ENCODE assay signal across 18 cellular contexts in genomic region chr5:129945779-129946270, GRCh38. TPM values are rescaled to one million over a fixed set of nuclear protein-coding genes. Genes with fewer than 3 reads are reported as not detected.
"Had no signal": no experiment of that assay in that cellular context is flagged by ENCODE, and none has a peak within 500 bp of the region (broad histone marks: within the 10 kb centered on the region; RNA-seq: fewer than 3 reads in every experiment).

No MANE protein-coding gene starts in this region.

- H3K4me1 ChIP-seq: foreskin keratinocyte, lower lobe of right lung, neural progenitor cell, upper lobe of right lung had no signal

- H3K9ac ChIP-seq: neural progenitor cell had no signal

- ATAC-seq: activated CD4-positive, CD25-positive, alpha-beta regulatory T cell treated with anti-CD3 and anti-CD28 coated beads, Interleukin-2, amount 50 U/mL, for 24 hours; foreskin keratinocyte; naive thymus-derived CD8-positive, alpha-beta T cell; stimulated activated memory B cell treated with anti-CD40 and anti-IgM and Interleukin-4, amounts not matched to agents 10 μg/mL and 1 μg/mL and 100 μg/mL, for 72 hours; T-cell had no signal

- H3K27me3 ChIP-seq: foreskin keratinocyte, neural progenitor cell, upper lobe of right lung had no signal

- H3K9me3 ChIP-seq: lower lobe of right lung, upper lobe of right lung had no signal

- H3K4me2 ChIP-seq: neural progenitor cell had no signal

- FAIRE-seq: kidney had no signal

- DNase-seq: activated CD4-positive, alpha-beta memory T cell treated with anti-CD3 and anti-CD28 coated beads, Interleukin-2, amount 10 ng/mL, durations not matched to agents 7 days and 5 days; activated CD4-positive, alpha-beta T cell treated with anti-CD3 and anti-CD28 coated beads, Interleukin-2, amount 10 ng/mL, durations not matched to agents 24 days and 14 days; activated gamma-delta T cell treated with Interleukin-2 at 50 U/mL for 16 hours; cerebellar nuclear complex; cortex of kidney; kidney; lower lobe of right lung; naive thymus-derived CD8-positive, alpha-beta T cell; T-cell; upper lobe of right lung had no signal

- H3K27me3 Mint-ChIP-seq: activated CD4-positive, alpha-beta memory T cell treated with anti-CD3 and anti-CD28 coated beads, Interleukin-2, amount 10 ng/mL, durations not matched to agents 7 days and 5 days; activated CD4-positive, alpha-beta T cell treated with anti-CD3 and anti-CD28 coated beads, Interleukin-2, amount 10 ng/mL, durations not matched to agents 24 days and 14 days; progenitor cell of endocrine pancreas; stimulated activated memory B cell treated with anti-CD40 and anti-IgM and Interleukin-4, amounts not matched to agents 10 μg/mL and 1 μg/mL and 100 μg/mL, for 72 hours had no signal

- H3K27ac ChIP-seq: foreskin keratinocyte, lower lobe of right lung, neural progenitor cell, upper lobe of right lung, VCaP had no signal

- H3K36me3 Mint-ChIP-seq: activated naive CD8-positive, alpha-beta T cell; naive thymus-derived CD8-positive, alpha-beta T cell; neural progenitor cell; stimulated activated memory B cell treated with anti-CD40 and anti-IgM and Interleukin-4, amounts not matched to agents 10 μg/mL and 1 μg/mL and 100 μg/mL, for 72 hours; T-cell had no signal

- H2AFZ ChIP-seq: neural progenitor cell had no signal

- H3K36me3 ChIP-seq: lower lobe of right lung, neural progenitor cell, upper lobe of right lung had no signal

- H3K4me1 Mint-ChIP-seq: activated CD4-positive, alpha-beta memory T cell treated with anti-CD3 and anti-CD28 coated beads, Interleukin-2, amount 10 ng/mL, durations not matched to agents 7 days and 5 days; activated CD4-positive, alpha-beta T cell treated with anti-CD3 and anti-CD28 coated beads, Interleukin-2, amount 10 ng/mL, durations not matched to agents 24 days and 14 days; naive thymus-derived CD8-positive, alpha-beta T cell; neural progenitor cell; stimulated activated memory B cell treated with anti-CD40 and anti-IgM and Interleukin-4, amounts not matched to agents 10 μg/mL and 1 μg/mL and 100 μg/mL, for 72 hours; T-cell had no signal

- H3K4me3 ChIP-seq: lower lobe of right lung, neural progenitor cell, upper lobe of right lung had no signal

- H3K27ac Mint-ChIP-seq: activated CD4-positive, alpha-beta memory T cell treated with anti-CD3 and anti-CD28 coated beads, Interleukin-2, amount 10 ng/mL, durations not matched to agents 7 days and 5 days; activated CD4-positive, alpha-beta T cell treated with anti-CD3 and anti-CD28 coated beads, Interleukin-2, amount 10 ng/mL, durations not matched to agents 24 days and 14 days; activated naive CD8-positive, alpha-beta T cell; naive thymus-derived CD8-positive, alpha-beta T cell; neural progenitor cell; progenitor cell of endocrine pancreas; stimulated activated memory B cell treated with anti-CD40 and anti-IgM and Interleukin-4, amounts not matched to agents 10 μg/mL and 1 μg/mL and 100 μg/mL, for 72 hours; T-cell; T-helper 2 cell treated with Interferon-gamma antibody and Interleukin-4, amounts not matched to agents 5 μg/mL and 100 μg/mL, for 36 hours had no signal

- H3K9me3 Mint-ChIP-seq: activated CD4-positive, alpha-beta memory T cell treated with anti-CD3 and anti-CD28 coated beads, Interleukin-2, amount 10 ng/mL, durations not matched to agents 7 days and 5 days; activated CD4-positive, alpha-beta T cell treated with anti-CD3 and anti-CD28 coated beads, Interleukin-2, amount 10 ng/mL, durations not matched to agents 24 days and 14 days; naive thymus-derived CD8-positive, alpha-beta T cell; neural progenitor cell; T-helper 2 cell treated with Interferon-gamma antibody and Interleukin-4, amounts not matched to agents 5 μg/mL and 100 μg/mL, for 36 hours had no signal

- H3K4me3 Mint-ChIP-seq: activated CD4-positive, alpha-beta memory T cell treated with anti-CD3 and anti-CD28 coated beads, Interleukin-2, amount 10 ng/mL, durations not matched to agents 7 days and 5 days; activated CD4-positive, alpha-beta T cell treated with anti-CD3 and anti-CD28 coated beads, Interleukin-2, amount 10 ng/mL, durations not matched to agents 24 days and 14 days; activated naive CD8-positive, alpha-beta T cell; naive thymus-derived CD8-positive, alpha-beta T cell; neural progenitor cell; stimulated activated memory B cell treated with anti-CD40 and anti-IgM and Interleukin-4, amounts not matched to agents 10 μg/mL and 1 μg/mL and 100 μg/mL, for 72 hours; T-cell; T-helper 2 cell treated with Interferon-gamma antibody and Interleukin-4, amounts not matched to agents 5 μg/mL and 100 μg/mL, for 36 hours had no signal

RNA-seq across cellular contexts. Expression of gene CHSY3, which starts 41.6 kb away (rescaled TPM):
- total RNA-seq: activated CD4-positive, alpha-beta memory T cell treated with anti-CD3 and anti-CD28 coated beads, Interleukin-2, amount 10 ng/mL, durations not matched to agents 7 days and 5 days; activated CD4-positive, alpha-beta T cell treated with anti-CD3 and anti-CD28 coated beads, Interleukin-2, amount 10 ng/mL, durations not matched to agents 24 days and 14 days; naive thymus-derived CD8-positive, alpha-beta T cell; T-cell had no signal
